Comparison of ENCODE assay signal across 21 cellular contexts in the genomic region with DNA sequence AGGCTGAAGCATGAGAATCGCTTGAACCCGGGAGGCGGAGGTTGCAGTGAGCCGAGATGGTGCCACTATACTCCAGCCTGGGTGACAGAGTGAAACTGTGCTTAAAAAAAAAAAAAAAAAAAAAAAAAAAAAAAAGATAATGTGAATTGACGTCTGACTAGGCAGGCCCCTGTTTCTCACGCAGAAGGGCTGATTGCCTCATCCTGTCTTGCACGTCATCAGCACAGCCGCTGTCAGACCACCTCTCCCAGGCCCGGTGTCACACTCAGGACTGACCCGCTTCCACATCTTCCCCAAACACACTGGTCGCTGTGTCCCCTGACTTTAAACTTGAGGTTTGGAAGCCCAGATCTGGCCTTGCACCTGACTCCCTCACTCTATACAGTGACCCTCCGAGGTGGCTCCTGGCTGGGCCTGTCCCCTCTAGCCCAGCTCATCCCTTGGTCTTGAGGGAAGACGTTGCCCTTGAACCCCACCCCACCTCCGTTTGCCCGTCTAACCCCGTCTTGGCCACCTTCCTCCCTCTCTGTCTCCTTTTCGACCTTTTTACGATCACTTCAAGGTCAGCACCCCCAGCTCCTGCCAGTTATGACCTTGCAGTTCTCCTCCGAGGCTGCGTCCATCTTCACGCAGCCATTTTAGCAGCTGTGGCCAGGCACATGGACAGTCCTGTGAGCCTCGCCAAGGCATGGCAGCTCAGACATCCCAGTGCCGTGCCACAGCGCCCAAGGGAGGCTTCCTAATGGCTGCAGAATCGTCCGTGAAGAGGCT.
DNase-seq lines count a peak whose midpoint lies in the region; ATAC-seq and TF ChIP-seq lines count a peak whose summit lies in the region.
"Had no signal": no experiment of that assay in that cellular context is flagged by ENCODE, and none has a peak within 500 bp of the region (broad histone marks: within the 10 kb centered on the region; RNA-seq: fewer than 3 reads in every experiment).

No MANE protein-coding gene starts in this region.

- H3K4me3 ChIP-seq in esophagus muscularis mucosa: no peak overlapping the region
- H3K4me3 ChIP-seq: hepatocyte, sigmoid colon had no signal

- no peak for TF ChIP-seq CTCF in natural killer cell (IDR thresholded peaks at IDR 0.05)
- no peak for TF ChIP-seq CTCF in endothelial cell (IDR thresholded peaks at IDR 0.05; ENCODE audit: unreplicated experiment)
- TF ChIP-seq CTCF in esophagus muscularis mucosa (IDR thresholded peaks at IDR 0.05): no peak

- H3K9me3 Mint-ChIP-seq in natural killer cell: no peaks in the 10 kb centered on the region
- H3K9me3 Mint-ChIP-seq in natural killer cell treated with Interleukin-12 subunit alpha and Interleukin-12 subunit beta and Interleukin-15 and Interleukin-18, amount 100 ng/mL, for 72 hours: no peaks in the 10 kb centered on the region
- no peaks in the 10 kb centered on the region for H3K9me3 Mint-ChIP-seq in endothelial cell (ENCODE audit: unreplicated experiment)

- intact Hi-C loops in natural killer cell (cut with micrococcal nuclease) (no loop called here), esophagus muscularis mucosa (cut with DNase I) (loop anchor here (10.0 kb wide), 1 partner anchor 224 kb away; no protein-coding TSS in a partner anchor)

- 92% methylated on average over 26 of the region's 26 CpGs for WGBS in esophagus muscularis mucosa

- no peak for TF ChIP-seq POLR2A in esophagus muscularis mucosa (IDR thresholded peaks at IDR 0.05; ENCODE audit: low read depth)

- H3K36me3 Mint-ChIP-seq in natural killer cell (no peaks in the 10 kb centered on the region), T-helper 17 cell (ENCODE audit: low read depth) (no peaks in the 10 kb centered on the region), endothelial cell (ENCODE audit: low read depth, unreplicated experiment) (peaks cover 10% of the 10 kb centered on the region)
- no peaks in the 10 kb centered on the region for H3K36me3 Mint-ChIP-seq in natural killer cell treated with Interleukin-12 subunit alpha and Interleukin-12 subunit beta and Interleukin-15 and Interleukin-18, amount 100 ng/mL, for 72 hours

- TF ChIP-seq EP300 in esophagus muscularis mucosa (IDR thresholded peaks at IDR 0.05): no peak

- no peak for ATAC-seq in natural killer cell
- no peak for ATAC-seq in natural killer cell treated with Interleukin-12 subunit alpha and Interleukin-12 subunit beta and Interleukin-15 and Interleukin-18, amount 100 ng/mL, for 72 hours
- ATAC-seq in T-helper 17 cell: no peak
- ATAC-seq: activated CD4-positive, CD25-positive, alpha-beta regulatory T cell treated with anti-CD3 and anti-CD28 coated beads, Interleukin-2, amount 50 U/mL, for 24 hours; Right ventricle myocardium inferior had no signal

- no peak overlapping the region for H3K27ac ChIP-seq in esophagus muscularis mucosa (replicated peaks in 1 of 4)
- H3K27ac ChIP-seq: hepatocyte, sigmoid colon had no signal

- H3K36me3 ChIP-seq in esophagus muscularis mucosa: no peaks in the 10 kb centered on the region
- H3K36me3 ChIP-seq: sigmoid colon had no signal

- no peaks in the 10 kb centered on the region for H3K27me3 Mint-ChIP-seq in natural killer cell (ENCODE audit: low read depth in 2 of 2)
- H3K27me3 Mint-ChIP-seq in natural killer cell treated with Interleukin-12 subunit alpha and Interleukin-12 subunit beta and Interleukin-15 and Interleukin-18, amount 100 ng/mL, for 72 hours: no peaks in the 10 kb centered on the region
- no peaks in the 10 kb centered on the region for H3K27me3 Mint-ChIP-seq in T-helper 17 cell
- peaks cover 9% of the 10 kb centered on the region for H3K27me3 Mint-ChIP-seq in endothelial cell (ENCODE audit: unreplicated experiment)

- no peak overlapping the region for H3K4me3 Mint-ChIP-seq in natural killer cell
- no peak overlapping the region for H3K4me3 Mint-ChIP-seq in natural killer cell treated with Interleukin-12 subunit alpha and Interleukin-12 subunit beta and Interleukin-15 and Interleukin-18, amount 100 ng/mL, for 72 hours
- H3K4me3 Mint-ChIP-seq in T-helper 17 cell: no peak overlapping the region
- H3K4me3 Mint-ChIP-seq in endothelial cell (ENCODE audit: unreplicated experiment): peak overlapping the region; percentile 38

- DNase-seq in natural killer cell: no peak
- no peak for DNase-seq in natural killer cell treated with Interleukin-12 subunit alpha and Interleukin-12 subunit beta and Interleukin-15 and Interleukin-18, amount 100 ng/mL, for 72 hours (ENCODE audit: low spot score)
- no peak for DNase-seq in T-helper 17 cell
- no peak for DNase-seq in endothelial cell (ENCODE audit: low spot score)
- DNase-seq in AG20443 (ENCODE audit: low spot score): no peak
- DNase-seq in globus pallidus (ENCODE audit: low spot score): no peak
- no peak for DNase-seq in esophagus muscularis mucosa (ENCODE audit: extremely low spot score)
- DNase-seq: AML-193; central memory CD4-positive, alpha-beta T cell; DMS 273 treated with DMSO at 0.1 percent for 48 hours; GDM1; kidney glomerular epithelial cell; NCI-H2029; NCI-H510A; occipital lobe; sigmoid colon; stimulated activated CD4-positive, alpha-beta T cell treated with anti-CD3 and anti-CD28 coated beads, Interleukin-1b, Interleukin-23, amount 100 ng/mL, for 48 hours; substantia nigra had no signal

- no peaks in the 10 kb centered on the region for H3K27me3 ChIP-seq in esophagus muscularis mucosa
- H3K27me3 ChIP-seq: hepatocyte, sigmoid colon had no signal

- H3K4me1 Mint-ChIP-seq in natural killer cell: peaks cover 28 to 31% of the 10 kb centered on the region in 2 donors
- H3K4me1 Mint-ChIP-seq in natural killer cell treated with Interleukin-12 subunit alpha and Interleukin-12 subunit beta and Interleukin-15 and Interleukin-18, amount 100 ng/mL, for 72 hours (ENCODE audit: low read depth in 2 of 2): peaks cover 38 to 47% of the 10 kb centered on the region in 2 donors
- peaks cover 23% of the 10 kb centered on the region for H3K4me1 Mint-ChIP-seq in T-helper 17 cell
- H3K4me1 Mint-ChIP-seq in endothelial cell (ENCODE audit: unreplicated experiment): peaks cover 48% of the 10 kb centered on the region

- peaks cover 10 to 35% (median 30%) of the 10 kb centered on the region in 4 donors for H3K4me1 ChIP-seq in esophagus muscularis mucosa

- no peaks in the 10 kb centered on the region for H3K9me3 ChIP-seq in T-helper 17 cell (ENCODE audit: control insufficient read depth, low read length, poor library complexity, severe bottlenecking)
- no peaks in the 10 kb centered on the region for H3K9me3 ChIP-seq in esophagus muscularis mucosa
- H3K9me3 ChIP-seq: sigmoid colon had no signal

- peak overlapping the region; percentile 65 to 88 for H3K27ac Mint-ChIP-seq in natural killer cell
- peak overlapping the region in 1 of 2 donors; percentile 81 for H3K27ac Mint-ChIP-seq in natural killer cell treated with Interleukin-12 subunit alpha and Interleukin-12 subunit beta and Interleukin-15 and Interleukin-18, amount 100 ng/mL, for 72 hours
- peak overlapping the region; percentile 99 for H3K27ac Mint-ChIP-seq in T-helper 17 cell
- peak overlapping the region; percentile 84 for H3K27ac Mint-ChIP-seq in endothelial cell (ENCODE audit: unreplicated experiment)
